Comparison of ENCODE assay signal across 24 cellular contexts in genomic region chr3:120258009-120258408, GRCh38. TPM values are rescaled to one million over a fixed set of nuclear protein-coding genes. Genes with fewer than 3 reads are reported as not detected.
"Had no signal": no experiment of that assay in that cellular context is flagged by ENCODE, and none has a peak within 500 bp of the region (broad histone marks: within the 10 kb centered on the region; RNA-seq: fewer than 3 reads in every experiment).

No MANE protein-coding gene starts in this region.

- DNase-seq: activated CD4-positive, alpha-beta T cell treated with anti-CD3 and anti-CD28 coated beads for 36 hours; activated CD4-positive, alpha-beta T cell treated with anti-CD3 and anti-CD28 coated beads, Interleukin-2, amount 10 ng/mL, durations not matched to agents 7 days and 5 days; activated CD4-positive, alpha-beta T cell treated with anti-CD3 and anti-CD28 coated beads, Interleukin-2, amount 50 U/mL, for 48 hours; activated CD8-positive, alpha-beta T cell treated with anti-CD3 and anti-CD28 coated beads, Interleukin-2, amount 10 ng/mL, durations not matched to agents 7 days and 5 days; activated gamma-delta T cell treated with Interleukin-2 at 50 U/mL for 16 hours; activated naive CD4-positive, alpha-beta T cell treated with anti-CD3 and anti-CD28 coated beads for 36 hours; activated T-cell treated with anti-CD3 and anti-CD28 coated beads, Interleukin-2, amount 50 U/mL, for 24 hours; adrenal gland; body of pancreas; Karpas-422; MG63; NCI-H1092 treated with DMSO at 0.1 percent for 48 hours; NCI-H1436; NCI-H1694; NCI-H1930; NCI-H2081 treated with DMSO at 0.1 percent for 48 hours; NCI-H345; NCI-H526; NCI-H748 treated with DMSO at 0.1 percent for 48 hours; Right ventricle myocardium superior had no signal

- H3K9me3 ChIP-seq: adrenal gland had no signal

- H3K27me3 ChIP-seq: adrenal gland, body of pancreas, breast epithelium, MG63 had no signal

- ATAC-seq: activated CD4-positive, alpha-beta T cell treated with anti-CD3 and anti-CD28 coated beads for 36 hours; activated CD4-positive, CD25-positive, alpha-beta regulatory T cell treated with anti-CD3 and anti-CD28 coated beads, Interleukin-2, amount 50 U/mL, for 24 hours; activated CD8-positive, alpha-beta T cell treated with anti-CD3 and anti-CD28 coated beads, Interleukin-2, amount 10 ng/mL, durations not matched to agents 7 days and 5 days; activated naive CD4-positive, alpha-beta T cell treated with anti-CD3 and anti-CD28 coated beads, Interleukin-2, amount 50 U/mL, for 72 hours; body of pancreas had no signal

- H3K4me1 ChIP-seq: adrenal gland, body of pancreas, breast epithelium had no signal

- H3K4me3 ChIP-seq: adrenal gland, body of pancreas, breast epithelium, MG63 had no signal

- H3K27ac ChIP-seq: adrenal gland, body of pancreas, breast epithelium had no signal

- H3K36me3 ChIP-seq: adrenal gland, breast epithelium, MG63 had no signal

RNA-seq across cellular contexts. Expression of gene GPR156, which starts 27.0 kb away (rescaled TPM):
- total RNA-seq: activated CD8-positive, alpha-beta T cell treated with anti-CD3 and anti-CD28 coated beads, Interleukin-2, amount 10 ng/mL, durations not matched to agents 7 days and 5 days; activated naive CD4-positive, alpha-beta T cell treated with anti-CD3 and anti-CD28 coated beads for 36 hours; activated naive CD4-positive, alpha-beta T cell treated with anti-CD3 and anti-CD28 coated beads, Interleukin-2, amount 50 U/mL, for 72 hours; activated T-helper 2 cell treated with anti-CD3 and anti-CD28 coated beads, Interferon-gamma antibody, Interleukin-2, Interleukin-4, amounts not matched to agents 10 μg/mL and 5 μg/mL and 100 μg/mL, durations not matched to agents 14 hours and 24 hours and 36 hours; body of pancreas had no signal
